9 cellular contexts compared by ENCODE assay signal in genomic region chr19:44757735-44758505, GRCh38. TPM values are rescaled to one million over a fixed set of nuclear protein-coding genes. Genes with fewer than 3 reads are reported as not detected.
DNase-seq lines count a peak whose midpoint lies in the region; ATAC-seq and TF ChIP-seq lines count a peak whose summit lies in the region.
"Had no signal": no experiment of that assay in that cellular context is flagged by ENCODE, and none has a peak within 500 bp of the region (broad histone marks: within the 10 kb centered on the region; RNA-seq: fewer than 3 reads in every experiment).

No MANE protein-coding gene starts in this region.

- peak overlapping the region; percentile 44 for H3K9ac ChIP-seq in endocrine pancreas (ENCODE audit: control insufficient read depth, insufficient read depth, low read length)
- H3K9ac ChIP-seq in mesendoderm (ENCODE audit: low read length), result peak overlapping the region; percentile 69

- peak overlapping the region; percentile 85 for H3K56ac ChIP-seq in mesendoderm (ENCODE audit: low read length)

- ATAC-seq in thoracic aorta (ENCODE audit: insufficient number of reproducible peaks, low FRiP score, low read depth) (peak; percentile 18), HG03159 (IDR thresholded peaks at IDR 0.05; ENCODE audit: unreplicated experiment) (no peak)

- H3K23ac ChIP-seq in mesendoderm (ENCODE audit: low read length), result peak overlapping the region; percentile 83

- H3K27ac Mint-ChIP-seq in T-helper 1 cell treated with Interleukin-12 subunit alpha and Interleukin-12 subunit beta and Interleukin-4 antibody, amounts not matched to agents 30 μg/mL and 1 μg/mL, for 36 hours, result peak overlapping the region; percentile 72

- no peak overlapping the region for H2AK5ac ChIP-seq in mesendoderm (ENCODE audit: low read length)

- TF ChIP-seq CTCF in thoracic aorta (IDR thresholded peaks at IDR 0.05), result peak; percentile 18

- no peak overlapping the region for H2BK5ac ChIP-seq in mesendoderm (ENCODE audit: low read length)

- no peaks in the 10 kb centered on the region for H3K9me3 ChIP-seq in endocrine pancreas (ENCODE audit: control insufficient read depth, low read length)
- H3K9me3 ChIP-seq in thoracic aorta, result no peaks in the 10 kb centered on the region

- H3K27me3 ChIP-seq in endocrine pancreas (ENCODE audit: control insufficient read depth, insufficient read depth, low read length) (no peaks in the 10 kb centered on the region), mesendoderm (ENCODE audit: insufficient read depth, low read length, poor library complexity) (peaks cover 10% of the 10 kb centered on the region), thoracic aorta (replicated peaks; ENCODE audit: insufficient read depth) (no peaks in the 10 kb centered on the region)

- no peak overlapping the region for H3K27ac ChIP-seq in mesendoderm (ENCODE audit: low read depth, low read length)
- H3K27ac ChIP-seq in thoracic aorta, result peak overlapping the region; percentile 75 to 76

- H4K5ac ChIP-seq in mesendoderm (ENCODE audit: low read length), result no peak overlapping the region

- H3K4me2 ChIP-seq in mesendoderm (ENCODE audit: low read length), result peak overlapping the region; percentile 93

- no peaks in the 10 kb centered on the region for H3K79me2 ChIP-seq in mesendoderm (ENCODE audit: control insufficient read depth, insufficient read depth, low read length)

- H2BK15ac ChIP-seq in mesendoderm (replicated peaks; ENCODE audit: low read depth), result no peak overlapping the region

- DNase-seq in T-helper 1 cell, result no peak
- DNase-seq in mesendoderm, result peak; percentile 77
- no peak for DNase-seq in thoracic aorta (ENCODE audit: low spot score)
- no peak for DNase-seq in inferior parietal cortex (ENCODE audit: extremely low spot score)
- DNase-seq in NCI-H1417 (lab: John Stamatoyannopoulos, UW), result no peak

- H2BK120ac ChIP-seq in mesendoderm (ENCODE audit: low read depth, low read length), result no peak overlapping the region

- peaks cover 3% of the 10 kb centered on the region for H3K4me1 ChIP-seq in endocrine pancreas (ENCODE audit: control insufficient read depth, insufficient read depth, low read length)
- peaks cover 5% of the 10 kb centered on the region for H3K4me1 ChIP-seq in mesendoderm (ENCODE audit: control insufficient read depth, low read depth, low read length)
- peaks cover 38 to 53% of the 10 kb centered on the region in 2 donors for H3K4me1 ChIP-seq in thoracic aorta (ENCODE audit: control insufficient read depth in 1 of 2, low read depth in 2 of 2)

- no peak overlapping the region for H3K18ac ChIP-seq in mesendoderm (ENCODE audit: low read length)

- no peak overlapping the region for H3K4me3 Mint-ChIP-seq in T-helper 1 cell treated with Interleukin-12 subunit alpha and Interleukin-12 subunit beta and Interleukin-4 antibody, amounts not matched to agents 30 μg/mL and 1 μg/mL, for 36 hours

- no peak overlapping the region for H3K4ac ChIP-seq in mesendoderm (ENCODE audit: low read depth, low read length)

- no peaks in the 10 kb centered on the region for H3K27me3 Mint-ChIP-seq in T-helper 1 cell treated with Interleukin-12 subunit alpha and Interleukin-12 subunit beta and Interleukin-4 antibody, amounts not matched to agents 30 μg/mL and 1 μg/mL, for 36 hours (ENCODE audit: low read depth)

- H3K36me3 ChIP-seq in endocrine pancreas (ENCODE audit: control insufficient read depth, insufficient read depth, low read length), result no peaks in the 10 kb centered on the region
- no peaks in the 10 kb centered on the region for H3K36me3 ChIP-seq in mesendoderm (ENCODE audit: control insufficient read depth, insufficient read depth, low read length)
- peaks cover 11% of the 10 kb centered on the region for H3K36me3 ChIP-seq in thoracic aorta

- WGBS in mesendoderm (ENCODE audit: extremely low coverage, insufficient coverage, low lambda C conversion rate), result no CpG with 5 or more reads among the region's 68 CpGs

- H3K4me1 Mint-ChIP-seq in T-helper 1 cell treated with Interleukin-12 subunit alpha and Interleukin-12 subunit beta and Interleukin-4 antibody, amounts not matched to agents 30 μg/mL and 1 μg/mL, for 36 hours (ENCODE audit: low read depth), result peaks cover 36% of the 10 kb centered on the region

- peaks cover 52% of the 10 kb centered on the region for H3K36me3 Mint-ChIP-seq in T-helper 1 cell treated with Interleukin-12 subunit alpha and Interleukin-12 subunit beta and Interleukin-4 antibody, amounts not matched to agents 30 μg/mL and 1 μg/mL, for 36 hours (ENCODE audit: low read depth)

- H4K8ac ChIP-seq in mesendoderm (ENCODE audit: low read depth, low read length), result no peak overlapping the region

- no peaks in the 10 kb centered on the region for H3K79me1 ChIP-seq in mesendoderm (ENCODE audit: low read length)

- H3K4me3 ChIP-seq in endocrine pancreas (ENCODE audit: control insufficient read depth, insufficient read depth, low read length), result no peak overlapping the region
- H3K4me3 ChIP-seq in mesendoderm (ENCODE audit: low read length), result peak overlapping the region; percentile 39
- H3K4me3 ChIP-seq in thoracic aorta, result peak overlapping the region; percentile 71

- H3K9me3 Mint-ChIP-seq in T-helper 1 cell treated with Interleukin-12 subunit alpha and Interleukin-12 subunit beta and Interleukin-4 antibody, amounts not matched to agents 30 μg/mL and 1 μg/mL, for 36 hours, result no peaks in the 10 kb centered on the region

RNA-seq across cellular contexts. Expression of gene BCL3, which starts 9.4 kb away (rescaled TPM):
- polyA plus RNA-seq in mesendoderm (2013, experiment 1 of 2), result 1.8 TPM
- polyA plus RNA-seq in mesendoderm (2013, experiment 2 of 2), result 1.7 TPM
- total RNA-seq in thoracic aorta, result 10 to 100 TPM; 43.1 to 77.9 TPM

RNA-seq across cellular contexts. Expression of gene CBLC, which starts 19.8 kb away (rescaled TPM):
- polyA plus RNA-seq in mesendoderm (2013, experiment 1 of 2), result 4.6 TPM
- polyA plus RNA-seq in mesendoderm (2013, experiment 2 of 2), result 5.2 TPM
- total RNA-seq in thoracic aorta, result under 1 TPM in 1 of 2 donors, not detected in 1; 0.42 TPM
- total RNA-seq: H4 had no signal

RNA-seq across cellular contexts. Expression of gene BCAM, which starts 51.0 kb away (rescaled TPM):
- polyA plus RNA-seq in mesendoderm (2013, experiment 1 of 2), result 36.8 TPM
- polyA plus RNA-seq in mesendoderm (2013, experiment 2 of 2), result 35.8 TPM
- 100 to 1,000 TPM in 1 of 2 donors, 10 to 100 TPM in 1; 77.7 to 178 TPM for total RNA-seq in thoracic aorta

RNA-seq across cellular contexts. Expression of gene CEACAM16, which starts 59.0 kb away (rescaled TPM):
- not detected for polyA plus RNA-seq in mesendoderm (2013, experiment 1 of 2)
- polyA plus RNA-seq in mesendoderm (2013, experiment 2 of 2), result not detected
- not detected for total RNA-seq in thoracic aorta
- total RNA-seq: H4 had no signal
